In the genomic region with DNA sequence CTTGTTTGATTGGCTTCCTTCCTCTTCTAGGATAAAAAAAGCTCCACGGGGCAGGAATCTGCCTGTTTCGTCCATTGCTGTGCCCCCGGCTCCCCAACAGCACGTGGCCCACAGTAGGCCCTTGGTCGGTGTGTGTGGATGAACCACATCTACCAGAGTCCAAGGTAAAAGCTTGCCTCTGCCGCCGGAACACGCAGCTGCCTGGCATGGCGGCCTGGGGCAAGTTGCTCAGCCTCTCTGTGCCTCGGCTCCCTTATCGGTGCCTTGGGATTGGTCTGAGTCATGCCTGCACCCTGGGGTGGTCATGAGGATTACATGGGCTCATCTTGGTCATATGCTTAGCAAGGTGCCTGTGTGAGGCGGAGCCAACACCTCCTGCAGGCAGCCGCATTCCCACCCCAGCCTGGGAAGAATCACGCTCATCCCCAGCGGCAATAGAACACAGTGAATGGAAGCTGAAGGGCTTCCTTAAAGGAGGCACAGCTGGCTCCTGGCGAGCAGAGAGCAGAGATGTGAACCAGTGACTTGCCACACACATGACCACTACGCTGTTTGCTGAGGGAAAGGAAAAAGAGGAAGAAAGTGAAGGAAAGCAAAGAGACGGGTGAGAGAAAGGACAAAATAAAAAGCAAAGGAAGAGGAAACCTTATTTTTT, we compare ENCODE assay signal across 1 cellular context.
TF ChIP-seq lines count a peak whose summit lies in the region.

No MANE protein-coding gene starts in this region.

TF ChIP-seq in K562, 482 proteins besides CTCF, POLR2A, EP300 and RAD21 (continued from another document and continues in another):
- TF ChIP-seq ZBTB5 (IDR thresholded peaks at IDR 0.05), result no peak
- TF ChIP-seq FOXP1 (CRISPR knock-in tag; IDR thresholded peaks at IDR 0.05), result no peak
- TF ChIP-seq ZNF76 (CRISPR knock-in tag; IDR thresholded peaks at IDR 0.05; ENCODE audit: borderline replicate concordance), result no peak
- TF ChIP-seq RCOR1 (IDR thresholded peaks at IDR 0.05; ENCODE audit: borderline replicate concordance in 1 of 2, low read depth in 2 of 2, low read length in 2 of 2), result no peak
- no peak for TF ChIP-seq NELFE (IDR thresholded peaks at IDR 0.05; ENCODE audit: insufficient read depth, insufficient read length)
- TF ChIP-seq, protein P1, sequence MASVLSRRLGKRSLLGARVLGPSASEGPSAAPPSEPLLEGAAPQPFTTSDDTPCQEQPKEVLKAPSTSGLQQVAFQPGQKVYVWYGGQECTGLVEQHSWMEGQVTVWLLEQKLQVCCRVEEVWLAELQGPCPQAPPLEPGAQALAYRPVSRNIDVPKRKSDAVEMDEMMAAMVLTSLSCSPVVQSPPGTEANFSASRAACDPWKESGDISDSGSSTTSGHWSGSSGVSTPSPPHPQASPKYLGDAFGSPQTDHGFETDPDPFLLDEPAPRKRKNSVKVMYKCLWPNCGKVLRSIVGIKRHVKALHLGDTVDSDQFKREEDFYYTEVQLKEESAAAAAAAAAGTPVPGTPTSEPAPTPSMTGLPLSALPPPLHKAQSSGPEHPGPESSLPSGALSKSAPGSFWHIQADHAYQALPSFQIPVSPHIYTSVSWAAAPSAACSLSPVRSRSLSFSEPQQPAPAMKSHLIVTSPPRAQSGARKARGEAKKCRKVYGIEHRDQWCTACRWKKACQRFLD (CRISPR knock-in tag; IDR thresholded peaks at IDR 0.05), result peak; percentile 65; the same call in 1 of the 2 replicates
- TF ChIP-seq SREBF1 (IDR thresholded peaks at IDR 0.05; ENCODE audit: borderline replicate concordance, low read depth, low read length), result no peak
- TF ChIP-seq, protein P2, sequence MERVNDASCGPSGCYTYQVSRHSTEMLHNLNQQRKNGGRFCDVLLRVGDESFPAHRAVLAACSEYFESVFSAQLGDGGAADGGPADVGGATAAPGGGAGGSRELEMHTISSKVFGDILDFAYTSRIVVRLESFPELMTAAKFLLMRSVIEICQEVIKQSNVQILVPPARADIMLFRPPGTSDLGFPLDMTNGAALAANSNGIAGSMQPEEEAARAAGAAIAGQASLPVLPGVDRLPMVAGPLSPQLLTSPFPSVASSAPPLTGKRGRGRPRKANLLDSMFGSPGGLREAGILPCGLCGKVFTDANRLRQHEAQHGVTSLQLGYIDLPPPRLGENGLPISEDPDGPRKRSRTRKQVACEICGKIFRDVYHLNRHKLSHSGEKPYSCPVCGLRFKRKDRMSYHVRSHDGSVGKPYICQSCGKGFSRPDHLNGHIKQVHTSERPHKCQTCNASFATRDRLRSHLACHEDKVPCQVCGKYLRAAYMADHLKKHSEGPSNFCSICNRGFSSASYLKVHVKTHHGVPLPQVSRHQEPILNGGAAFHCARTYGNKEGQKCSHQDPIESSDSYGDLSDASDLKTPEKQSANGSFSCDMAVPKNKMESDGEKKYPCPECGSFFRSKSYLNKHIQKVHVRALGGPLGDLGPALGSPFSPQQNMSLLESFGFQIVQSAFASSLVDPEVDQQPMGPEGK (CRISPR knock-in tag; IDR thresholded peaks at IDR 0.05; ENCODE audit: borderline replicate concordance), result no peak
- peak; percentile 74 for TF ChIP-seq DPF2 (IDR thresholded peaks at IDR 0.05)
- TF ChIP-seq E2F8 (IDR thresholded peaks at IDR 0.05; ENCODE audit: low read depth, partially characterized antibody), result no peak
- TF ChIP-seq ZNF146 (CRISPR knock-in tag; IDR thresholded peaks at IDR 0.05; ENCODE audit: unreplicated experiment), result no peak
- peak; percentile 31 for TF ChIP-seq PHF20 (IDR thresholded peaks at IDR 0.05; ENCODE audit: partially characterized antibody)
- peak; percentile 11; the same call in 1 of the 2 replicates for TF ChIP-seq MECOM (CRISPR knock-in tag; IDR thresholded peaks at IDR 0.05)
- no peak for TF ChIP-seq ZBTB12 (CRISPR knock-in tag; IDR thresholded peaks at IDR 0.05)
- TF ChIP-seq NFRKB (IDR thresholded peaks at IDR 0.05; ENCODE audit: low read depth), result 0 out of 2 replicates have a peak, but pooled peaks have one; percentile 15
- no peak for TF ChIP-seq HMG20A (CRISPR knock-in tag; conservative IDR thresholded peaks at IDR 0.05)
- TF ChIP-seq RBM17 (IDR thresholded peaks at IDR 0.05; ENCODE audit: borderline replicate concordance, low read depth, low read length), result no peak
- TF ChIP-seq CHD7 (IDR thresholded peaks at IDR 0.05; ENCODE audit: low read depth, low read length), result no peak
- TF ChIP-seq ZNF589 (CRISPR knock-in tag; IDR thresholded peaks at IDR 0.05; ENCODE audit: low read depth), result no peak
- TF ChIP-seq CTCFL (IDR thresholded peaks at IDR 0.05; ENCODE audit: borderline replicate concordance, insufficient read depth, low read depth, low read length, poor library complexity, severe bottlenecking), result no peak
- TF ChIP-seq GATAD2A (IDR thresholded peaks at IDR 0.05), result no peak
- TF ChIP-seq TFAM (CRISPR knock-in tag; conservative IDR thresholded peaks at IDR 0.05), result no peak
- TF ChIP-seq ATF7 (IDR thresholded peaks at IDR 0.05), result peak; percentile 82
- TF ChIP-seq ZNF3 (CRISPR knock-in tag; IDR thresholded peaks at IDR 0.05), result no peak
- TF ChIP-seq FOXM1 (IDR thresholded peaks at IDR 0.05; ENCODE audit: low read depth), result no peak
- 0 out of 2 replicates have a peak, but pooled peaks have one; percentile 41 for TF ChIP-seq FOXM1 (CRISPR knock-in tag; IDR thresholded peaks at IDR 0.05; ENCODE audit: low read depth)
- peak; percentile 59; the same call in 1 of the 2 replicates for TF ChIP-seq ZNF263 (CRISPR knock-in tag; IDR thresholded peaks at IDR 0.05; ENCODE audit: borderline replicate concordance)
